In genomic region chr22:37638351-37639069, GRCh38 we compare ENCODE assay signal across 1 cellular context.
TF ChIP-seq lines count a peak whose summit lies in the region.

No MANE protein-coding gene starts in this region.

TF ChIP-seq in SK-N-SH treated with all-trans-retinoic acid at 6 μM for 48 hours, 23 proteins besides CTCF, POLR2A, EP300 and RAD21 (continued from another document):
- no peak for TF ChIP-seq PATZ1 (CRISPR knock-in tag; IDR thresholded peaks at IDR 0.05; ENCODE audit: borderline replicate concordance)
- no peak for TF ChIP-seq SNAI2 (CRISPR knock-in tag; IDR thresholded peaks at IDR 0.05)
- no peak for TF ChIP-seq RARB (CRISPR knock-in tag; IDR thresholded peaks at IDR 0.05)
- TF ChIP-seq OSR1 (CRISPR knock-in tag; IDR thresholded peaks at IDR 0.05) = no peak
- no peak for TF ChIP-seq PPARA (CRISPR knock-in tag; IDR thresholded peaks at IDR 0.05; ENCODE audit: borderline replicate concordance)
- TF ChIP-seq ARNTL (CRISPR knock-in tag; IDR thresholded peaks at IDR 0.05; ENCODE audit: borderline replicate concordance, low read depth) = no peak
- TF ChIP-seq TCF4 (CRISPR knock-in tag; IDR thresholded peaks at IDR 0.05; ENCODE audit: borderline replicate concordance) = no peak
- TF ChIP-seq, protein P1, sequence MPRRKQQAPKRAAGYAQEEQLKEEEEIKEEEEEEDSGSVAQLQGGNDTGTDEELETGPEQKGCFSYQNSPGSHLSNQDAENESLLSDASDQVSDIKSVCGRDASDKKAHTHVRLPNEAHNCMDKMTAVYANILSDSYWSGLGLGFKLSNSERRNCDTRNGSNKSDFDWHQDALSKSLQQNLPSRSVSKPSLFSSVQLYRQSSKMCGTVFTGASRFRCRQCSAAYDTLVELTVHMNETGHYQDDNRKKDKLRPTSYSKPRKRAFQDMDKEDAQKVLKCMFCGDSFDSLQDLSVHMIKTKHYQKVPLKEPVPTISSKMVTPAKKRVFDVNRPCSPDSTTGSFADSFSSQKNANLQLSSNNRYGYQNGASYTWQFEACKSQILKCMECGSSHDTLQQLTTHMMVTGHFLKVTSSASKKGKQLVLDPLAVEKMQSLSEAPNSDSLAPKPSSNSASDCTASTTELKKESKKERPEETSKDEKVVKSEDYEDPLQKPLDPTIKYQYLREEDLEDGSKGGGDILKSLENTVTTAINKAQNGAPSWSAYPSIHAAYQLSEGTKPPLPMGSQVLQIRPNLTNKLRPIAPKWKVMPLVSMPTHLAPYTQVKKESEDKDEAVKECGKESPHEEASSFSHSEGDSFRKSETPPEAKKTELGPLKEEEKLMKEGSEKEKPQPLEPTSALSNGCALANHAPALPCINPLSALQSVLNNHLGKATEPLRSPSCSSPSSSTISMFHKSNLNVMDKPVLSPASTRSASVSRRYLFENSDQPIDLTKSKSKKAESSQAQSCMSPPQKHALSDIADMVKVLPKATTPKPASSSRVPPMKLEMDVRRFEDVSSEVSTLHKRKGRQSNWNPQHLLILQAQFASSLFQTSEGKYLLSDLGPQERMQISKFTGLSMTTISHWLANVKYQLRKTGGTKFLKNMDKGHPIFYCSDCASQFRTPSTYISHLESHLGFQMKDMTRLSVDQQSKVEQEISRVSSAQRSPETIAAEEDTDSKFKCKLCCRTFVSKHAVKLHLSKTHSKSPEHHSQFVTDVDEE (CRISPR knock-in tag; IDR thresholded peaks at IDR 0.05) = no peak
- no peak for TF ChIP-seq ZFP3 (CRISPR knock-in tag; IDR thresholded peaks at IDR 0.05)
